4 cellular contexts compared by ENCODE assay signal in genomic region chr18:9902287-9902686, GRCh38. TPM values are rescaled to one million over a fixed set of nuclear protein-coding genes. Genes with fewer than 3 reads are reported as not detected.
"Had no signal": no experiment of that assay in that cellular context is flagged by ENCODE, and none has a peak within 500 bp of the region (broad histone marks: within the 10 kb centered on the region; RNA-seq: fewer than 3 reads in every experiment).

No MANE protein-coding gene starts in this region.

RNA-seq across cellular contexts. Expression of gene TXNDC2, which starts 16.5 kb away (rescaled TPM):
- total RNA-seq: HT-29, Right ventricle myocardium superior, SK-MEL-5 had no signal
- polyA plus RNA-seq: IMR-90 had no signal
